ENCODE assay signal across 18 cellular contexts in genomic region chr10:132762267-132762666, GRCh38. TPM values are rescaled to one million over a fixed set of nuclear protein-coding genes. Genes with fewer than 3 reads are reported as not detected.
DNase-seq lines count a peak whose midpoint lies in the region; ATAC-seq, FAIRE-seq and TF ChIP-seq lines count a peak whose summit lies in the region.
"Had no signal": no experiment of that assay in that cellular context is flagged by ENCODE, and none has a peak within 500 bp of the region (broad histone marks: within the 10 kb centered on the region; RNA-seq: fewer than 3 reads in every experiment).

No MANE protein-coding gene starts in this region.

- no peak for ATAC-seq in activated CD4-positive, alpha-beta T cell treated with anti-CD3 and anti-CD28 coated beads for 36 hours
- ATAC-seq in HepG2 (no peak), right lobe of liver (no peak), HG03521 (IDR thresholded peaks at IDR 0.05; ENCODE audit: unreplicated experiment) (no peak)
- no peak for ATAC-seq in naive thymus-derived CD4-positive, alpha-beta T cell

- no peaks in the 10 kb centered on the region for H3K27me3 ChIP-seq in HepG2 (ENCODE audit: control insufficient read depth in 1 of 2, insufficient read depth in 2 of 2, low read length in 2 of 2)
- H3K27me3 ChIP-seq in right lobe of liver: no peaks in the 10 kb centered on the region
- no peaks in the 10 kb centered on the region for H3K27me3 ChIP-seq in naive thymus-derived CD4-positive, alpha-beta T cell (ENCODE audit: control insufficient read depth in 2 of 2, insufficient read depth in 2 of 2, low read length in 2 of 2)

- peaks cover 0 to 2% of the 10 kb centered on the region in 2 experiments; a peak in 1 of 5 replicates for H3K36me3 ChIP-seq in HepG2 (replicated peaks in 1 of 2; ENCODE audit: control insufficient read depth in 1 of 2, insufficient read depth in 2 of 2, low read length in 2 of 2)
- no peaks in the 10 kb centered on the region for H3K36me3 ChIP-seq in right lobe of liver
- peaks cover 0 to 18% (median 0%) of the 10 kb centered on the region in 3 experiments for H3K36me3 ChIP-seq in naive thymus-derived CD4-positive, alpha-beta T cell (ENCODE audit: control insufficient read depth in 2 of 3, insufficient read depth in 3 of 3, low read length in 3 of 3)

- H3K9me3 ChIP-seq in HepG2 (ENCODE audit: low read length) (no peaks in the 10 kb centered on the region), right lobe of liver (no peaks in the 10 kb centered on the region)
- no peaks in the 10 kb centered on the region for H3K9me3 ChIP-seq in naive thymus-derived CD4-positive, alpha-beta T cell (ENCODE audit: control insufficient read depth in 2 of 3, low read length in 3 of 3)

- no peak overlapping the region for H3K4me3 ChIP-seq in HepG2 (replicated peaks in 1 of 3; ENCODE audit: insufficient read depth in 1 of 3, low read depth in 2 of 3, low read length in 3 of 3)
- no peak overlapping the region for H3K4me3 ChIP-seq in right lobe of liver
- no peak overlapping the region for H3K4me3 ChIP-seq in naive thymus-derived CD4-positive, alpha-beta T cell (ENCODE audit: low read length)

- POLR2A ChIA-PET in activated CD4-positive, alpha-beta T cell treated with anti-CD3 and anti-CD28 coated beads for 36 hours (lab: Charles Lee): no interaction called here
- POLR2A ChIA-PET in HepG2 (lab: Yijun Ruan, JAX): no interaction called here
- POLR2A ChIA-PET in naive thymus-derived CD4-positive, alpha-beta T cell (lab: Charles Lee): no interaction called here

- no peaks in the 10 kb centered on the region for H4K20me1 ChIP-seq in HepG2 (ENCODE audit: insufficient read depth, low read length)

- H3K36me3 Mint-ChIP-seq in activated CD4-positive, alpha-beta T cell treated with anti-CD3 and anti-CD28 coated beads for 36 hours (ENCODE audit: low read depth): peaks cover 7% of the 10 kb centered on the region
- peaks cover 10% of the 10 kb centered on the region for H3K36me3 Mint-ChIP-seq in activated T-helper 1 cell treated with anti-CD3 and anti-CD28 coated beads, Interleukin-12 subunit alpha, Interleukin-12 subunit beta, Interleukin-2, Interleukin-4 antibody, amounts not matched to agents 30 ng/mL and 10 ng/mL and 1 ng/mL, durations not matched to agents 14 hours and 24 hours and 36 hours (ENCODE audit: low read depth)
- H3K36me3 Mint-ChIP-seq in naive thymus-derived CD4-positive, alpha-beta T cell: peaks cover 2 to 32% (median 7%) of the 10 kb centered on the region in 5 donors

- TSS peak; percentile 48 for BruUV-seq in HepG2 (replicated peaks; lab: Mats Ljungman, UMichigan)

- no peaks in the 10 kb centered on the region for H3K4me1 ChIP-seq in HepG2 (ENCODE audit: insufficient read depth, low read length)
- H3K4me1 ChIP-seq in right lobe of liver: no peaks in the 10 kb centered on the region
- no peaks in the 10 kb centered on the region for H3K4me1 ChIP-seq in naive thymus-derived CD4-positive, alpha-beta T cell (ENCODE audit: control insufficient read depth in 2 of 2, insufficient read depth in 2 of 2, low read length in 2 of 2)

- no peak overlapping the region for H3K4me2 ChIP-seq in HepG2 (ENCODE audit: low read depth, low read length)

- intact Hi-C loops in activated CD4-positive, alpha-beta T cell treated with anti-CD3 and anti-CD28 coated beads for 36 hours (cut with DNase I, micrococcal nuclease): no loop called here
- intact Hi-C loops in HepG2 (cut with micrococcal nuclease; ENCODE audit: unreplicated experiment): no loop called here
- intact Hi-C loops in right lobe of liver (cut with DNase I): no loop called here
- intact Hi-C loops in activated T-helper 1 cell treated with anti-CD3 and anti-CD28 coated beads, Interleukin-12 subunit alpha, Interleukin-12 subunit beta, Interleukin-2, Interleukin-4 antibody, amounts not matched to agents 30 ng/mL and 10 ng/mL and 1 ng/mL, durations not matched to agents 14 hours and 24 hours and 36 hours (cut with micrococcal nuclease): loop anchor here (5.0 kb wide), 1 partner anchor 200 kb away; no protein-coding TSS in a partner anchor
- intact Hi-C loops in naive thymus-derived CD4-positive, alpha-beta T cell (cut with micrococcal nuclease): no loop called here

- no peak overlapping the region for H3K9ac ChIP-seq in HepG2 (ENCODE audit: insufficient read depth, low read depth, low read length)

- no peak overlapping the region for H3K4me3 Mint-ChIP-seq in activated CD4-positive, alpha-beta T cell treated with anti-CD3 and anti-CD28 coated beads for 36 hours
- no peak overlapping the region for H3K4me3 Mint-ChIP-seq in activated T-helper 1 cell treated with anti-CD3 and anti-CD28 coated beads, Interleukin-12 subunit alpha, Interleukin-12 subunit beta, Interleukin-2, Interleukin-4 antibody, amounts not matched to agents 30 ng/mL and 10 ng/mL and 1 ng/mL, durations not matched to agents 14 hours and 24 hours and 36 hours
- H3K4me3 Mint-ChIP-seq in naive thymus-derived CD4-positive, alpha-beta T cell: no peak overlapping the region

- no peaks in the 10 kb centered on the region for H3K27me3 Mint-ChIP-seq in activated CD4-positive, alpha-beta T cell treated with anti-CD3 and anti-CD28 coated beads for 36 hours
- H3K27me3 Mint-ChIP-seq in activated T-helper 1 cell treated with anti-CD3 and anti-CD28 coated beads, Interleukin-12 subunit alpha, Interleukin-12 subunit beta, Interleukin-2, Interleukin-4 antibody, amounts not matched to agents 30 ng/mL and 10 ng/mL and 1 ng/mL, durations not matched to agents 14 hours and 24 hours and 36 hours (ENCODE audit: insufficient read depth): no peaks in the 10 kb centered on the region
- no peaks in the 10 kb centered on the region for H3K27me3 Mint-ChIP-seq in naive thymus-derived CD4-positive, alpha-beta T cell

- TF ChIP-seq RAD21 in HepG2 (CRISPR knock-in tag; IDR thresholded peaks at IDR 0.05): no peak

- TF ChIP-seq CTCF in HepG2 (CRISPR knock-in tag; IDR thresholded peaks at IDR 0.05) (no peak), right lobe of liver (IDR thresholded peaks at IDR 0.05) (no peak)

- 97% methylated on average over 6 of the region's 6 CpGs for WGBS in HepG2 (ENCODE audit: low lambda C conversion rate)
- 72% methylated on average over 5 of the region's 6 CpGs for WGBS in right lobe of liver (ENCODE audit: insufficient coverage, low coverage, low lambda C conversion rate, missing lambda C conversion rate)

- no peak for TF ChIP-seq POLR2A in HepG2 (IDR thresholded peaks at IDR 0.05; ENCODE audit: insufficient read depth in 1 of 2, low read depth in 2 of 2, low read length in 2 of 2)
- no peak for TF ChIP-seq POLR2A in right lobe of liver (IDR thresholded peaks at IDR 0.05)

- peak; percentile 45 for DNase-seq in activated CD4-positive, alpha-beta T cell treated with anti-CD3 and anti-CD28 coated beads for 36 hours
- no peak for DNase-seq in activated CD4-positive, alpha-beta T cell treated with anti-CD3 and anti-CD28 coated beads, Interleukin-2, amount 50 U/mL, for 4 hours
- no peak for DNase-seq in HepG2 (ENCODE audit: low spot score)
- DNase-seq in right lobe of liver: no peak
- DNase-seq in activated T-helper 1 cell treated with anti-CD3 and anti-CD28 coated beads, Interleukin-12 subunit alpha, Interleukin-12 subunit beta, Interleukin-2, Interleukin-4 antibody, amounts not matched to agents 30 ng/mL and 10 ng/mL and 1 ng/mL, durations not matched to agents 14 hours and 24 hours and 36 hours (ENCODE audit: low spot score): no peak
- DNase-seq in naive thymus-derived CD4-positive, alpha-beta T cell: no peak
- no peak for DNase-seq in stimulated activated naive CD4-positive, alpha-beta T cell (lab: John Stamatoyannopoulos, UW)
- DNase-seq: HCEC 1CT, MV-4-11, NCI-H1436 treated with DMSO at 0.1 percent for 48 hours, NCI-H2081, NCI-H510A treated with DMSO at 0.1 percent for 48 hours had no signal

- peaks cover 13% of the 10 kb centered on the region for H3K4me1 Mint-ChIP-seq in activated CD4-positive, alpha-beta T cell treated with anti-CD3 and anti-CD28 coated beads for 36 hours
- H3K4me1 Mint-ChIP-seq in activated T-helper 1 cell treated with anti-CD3 and anti-CD28 coated beads, Interleukin-12 subunit alpha, Interleukin-12 subunit beta, Interleukin-2, Interleukin-4 antibody, amounts not matched to agents 30 ng/mL and 10 ng/mL and 1 ng/mL, durations not matched to agents 14 hours and 24 hours and 36 hours (ENCODE audit: low read depth): peaks cover 11% of the 10 kb centered on the region
- peaks cover 5 to 28% (median 17%) of the 10 kb centered on the region in 7 donors for H3K4me1 Mint-ChIP-seq in naive thymus-derived CD4-positive, alpha-beta T cell

- H3K9me3 Mint-ChIP-seq in activated CD4-positive, alpha-beta T cell treated with anti-CD3 and anti-CD28 coated beads for 36 hours (ENCODE audit: low read depth): no peaks in the 10 kb centered on the region
- H3K9me3 Mint-ChIP-seq in activated T-helper 1 cell treated with anti-CD3 and anti-CD28 coated beads, Interleukin-12 subunit alpha, Interleukin-12 subunit beta, Interleukin-2, Interleukin-4 antibody, amounts not matched to agents 30 ng/mL and 10 ng/mL and 1 ng/mL, durations not matched to agents 14 hours and 24 hours and 36 hours: no peaks in the 10 kb centered on the region
- H3K9me3 Mint-ChIP-seq in naive thymus-derived CD4-positive, alpha-beta T cell: peaks cover 0 to 5% (median 0%) of the 10 kb centered on the region in 11 donors

- H2AFZ ChIP-seq in HepG2 (ENCODE audit: low read length): no peak overlapping the region

- no peak for TF ChIP-seq EP300 in HepG2 (IDR thresholded peaks at IDR 0.05; ENCODE audit: low read depth in 2 of 2, low read length in 2 of 2)
- no peak for TF ChIP-seq EP300 in HepG2 (CRISPR knock-in tag; IDR thresholded peaks at IDR 0.05; ENCODE audit: borderline replicate concordance)

- no peak overlapping the region for H3K27ac ChIP-seq in HepG2 (ENCODE audit: extremely low read length, insufficient read depth, low read length)
- no peak overlapping the region for H3K27ac ChIP-seq in right lobe of liver
- no peak overlapping the region for H3K27ac ChIP-seq in naive thymus-derived CD4-positive, alpha-beta T cell (ENCODE audit: low read depth, low read length)
- H3K27ac ChIP-seq: C4-2B had no signal

- no peak for FAIRE-seq in HepG2 (lab: Jason Lieb, UNC)
- FAIRE-seq: A204.1, GM12891, RCC 7860 had no signal

- no peaks in the 10 kb centered on the region for H3K79me2 ChIP-seq in HepG2 (ENCODE audit: insufficient read depth, low read length)

- in situ Hi-C loops in HepG2 (cut with HindIII; ENCODE audit: extremely low pct_ligation_motif_present, low pct_unique_long_range_greater_than_20kb): no loop called here

- CTCF ChIA-PET in activated CD4-positive, alpha-beta T cell treated with anti-CD3 and anti-CD28 coated beads for 36 hours (lab: Charles Lee): no interaction called here
- CTCF ChIA-PET in HepG2 (lab: Yijun Ruan, JAX; ENCODE audit: low intra/inter-chr PET ratio, low total read pairs): no interaction called here
- CTCF ChIA-PET in naive thymus-derived CD4-positive, alpha-beta T cell (lab: Charles Lee): no interaction called here

- H3K27ac Mint-ChIP-seq in activated CD4-positive, alpha-beta T cell treated with anti-CD3 and anti-CD28 coated beads for 36 hours: no peak overlapping the region
- peak overlapping the region; percentile 4 for H3K27ac Mint-ChIP-seq in activated T-helper 1 cell treated with anti-CD3 and anti-CD28 coated beads, Interleukin-12 subunit alpha, Interleukin-12 subunit beta, Interleukin-2, Interleukin-4 antibody, amounts not matched to agents 30 ng/mL and 10 ng/mL and 1 ng/mL, durations not matched to agents 14 hours and 24 hours and 36 hours
- peak overlapping the region in 5 of 9 donors; percentile 3 to 68 (median 11) for H3K27ac Mint-ChIP-seq in naive thymus-derived CD4-positive, alpha-beta T cell

RNA-seq across cellular contexts. Expression of gene NKX6-2, which starts 23.7 kb away (rescaled TPM):
- total RNA-seq in activated CD4-positive, alpha-beta T cell treated with anti-CD3 and anti-CD28 coated beads for 36 hours: not detected
- total RNA-seq in HepG2 (2016; rRNA removed; fragmentation: Illumina TruSeq; extraction: Trizol) (not detected in 2 replicates), right lobe of liver (not detected)
- not detected in 2 replicates for total RNA-seq in HepG2 (2016; cell fraction: cytosol; rRNA removed; fragmentation: Illumina TruSeq; extraction: Trizol; ENCODE audit: low read depth)
- not detected in 2 replicates for total RNA-seq in HepG2 (2016; cell fraction: insoluble cytoplasmic fraction; rRNA removed; fragmentation: Illumina TruSeq; extraction: Trizol)
- not detected in 2 replicates for total RNA-seq in HepG2 (2016; cell fraction: membrane; rRNA removed; fragmentation: Illumina TruSeq; extraction: Trizol)
- not detected in 2 replicates for total RNA-seq in HepG2 (2016; cell fraction: nucleus; rRNA removed; fragmentation: Illumina TruSeq; extraction: Trizol)
- polyA plus RNA-seq in HepG2 (2011; rRNA removed): not detected in 2 replicates
- polyA plus RNA-seq in HepG2 (2011; cell fraction: cytosol; rRNA removed): not detected in 2 replicates
- not detected in 2 replicates for polyA plus RNA-seq in HepG2 (2011; cell fraction: nucleus; rRNA removed)
- polyA plus RNA-seq in HepG2 (2012): 0.52 and 1.5 TPM in 2 replicates
- polyA plus RNA-seq in HepG2 (2016; cell fraction: cytosol; fragmentation: Illumina TruSeq; extraction: Trizol; ENCODE audit: low read depth): not detected in 2 replicates
- not detected in 2 replicates for polyA plus RNA-seq in HepG2 (2016; cell fraction: insoluble cytoplasmic fraction; fragmentation: Illumina TruSeq; extraction: Trizol; ENCODE audit: low read depth)
- polyA plus RNA-seq in HepG2 (2016; cell fraction: membrane; fragmentation: Illumina TruSeq; extraction: Trizol; ENCODE audit: low read depth): not detected in 2 replicates
- polyA plus RNA-seq in HepG2 (2016; cell fraction: nucleus; fragmentation: Illumina TruSeq; extraction: Trizol; ENCODE audit: insufficient read depth, low read depth): not detected in 2 replicates
- not detected in 2 replicates for polyA minus RNA-seq in HepG2 (2011; rRNA and poly(A)+ RNA removed; ENCODE audit: low replicate concordance)
- not detected in 2 replicates for polyA minus RNA-seq in HepG2 (2011; cell fraction: cytosol; rRNA and poly(A)+ RNA removed)
- not detected in 2 replicates for polyA minus RNA-seq in HepG2 (2011; cell fraction: nucleus; rRNA and poly(A)+ RNA removed)
- not detected in 2 replicates for total RNA-seq in activated T-helper 1 cell treated with anti-CD3 and anti-CD28 coated beads, Interleukin-12 subunit alpha, Interleukin-12 subunit beta, Interleukin-2, Interleukin-4 antibody, amounts not matched to agents 30 ng/mL and 10 ng/mL and 1 ng/mL, durations not matched to agents 14 hours and 24 hours and 36 hours
- not detected for total RNA-seq in naive thymus-derived CD4-positive, alpha-beta T cell
- under 1 TPM in 1 of 2 donors, not detected in 1; 0.80 TPM for polyA plus RNA-seq in naive thymus-derived CD4-positive, alpha-beta T cell
- total RNA-seq: HT-29 had no signal
